Comparison of ENCODE assay signal across 1 cellular context in genomic region chr20:58888521-58889333, GRCh38.
A peak's percentile ranks its signal among the peaks of the same experiment; 100 is the strongest.
TF ChIP-seq lines count a peak whose summit lies in the region.

No MANE protein-coding gene starts in this region.

TF ChIP-seq in K562, 482 proteins besides CTCF, POLR2A, EP300 and RAD21 (continued from another document and continues in another):
- TF ChIP-seq, protein P1, sequence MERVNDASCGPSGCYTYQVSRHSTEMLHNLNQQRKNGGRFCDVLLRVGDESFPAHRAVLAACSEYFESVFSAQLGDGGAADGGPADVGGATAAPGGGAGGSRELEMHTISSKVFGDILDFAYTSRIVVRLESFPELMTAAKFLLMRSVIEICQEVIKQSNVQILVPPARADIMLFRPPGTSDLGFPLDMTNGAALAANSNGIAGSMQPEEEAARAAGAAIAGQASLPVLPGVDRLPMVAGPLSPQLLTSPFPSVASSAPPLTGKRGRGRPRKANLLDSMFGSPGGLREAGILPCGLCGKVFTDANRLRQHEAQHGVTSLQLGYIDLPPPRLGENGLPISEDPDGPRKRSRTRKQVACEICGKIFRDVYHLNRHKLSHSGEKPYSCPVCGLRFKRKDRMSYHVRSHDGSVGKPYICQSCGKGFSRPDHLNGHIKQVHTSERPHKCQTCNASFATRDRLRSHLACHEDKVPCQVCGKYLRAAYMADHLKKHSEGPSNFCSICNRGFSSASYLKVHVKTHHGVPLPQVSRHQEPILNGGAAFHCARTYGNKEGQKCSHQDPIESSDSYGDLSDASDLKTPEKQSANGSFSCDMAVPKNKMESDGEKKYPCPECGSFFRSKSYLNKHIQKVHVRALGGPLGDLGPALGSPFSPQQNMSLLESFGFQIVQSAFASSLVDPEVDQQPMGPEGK (CRISPR knock-in tag; IDR thresholded peaks at IDR 0.05; ENCODE audit: borderline replicate concordance), result no peak
- no peak for TF ChIP-seq KAT7 (CRISPR knock-in tag; IDR thresholded peaks at IDR 0.05; ENCODE audit: borderline replicate concordance)
- TF ChIP-seq, protein P2, sequence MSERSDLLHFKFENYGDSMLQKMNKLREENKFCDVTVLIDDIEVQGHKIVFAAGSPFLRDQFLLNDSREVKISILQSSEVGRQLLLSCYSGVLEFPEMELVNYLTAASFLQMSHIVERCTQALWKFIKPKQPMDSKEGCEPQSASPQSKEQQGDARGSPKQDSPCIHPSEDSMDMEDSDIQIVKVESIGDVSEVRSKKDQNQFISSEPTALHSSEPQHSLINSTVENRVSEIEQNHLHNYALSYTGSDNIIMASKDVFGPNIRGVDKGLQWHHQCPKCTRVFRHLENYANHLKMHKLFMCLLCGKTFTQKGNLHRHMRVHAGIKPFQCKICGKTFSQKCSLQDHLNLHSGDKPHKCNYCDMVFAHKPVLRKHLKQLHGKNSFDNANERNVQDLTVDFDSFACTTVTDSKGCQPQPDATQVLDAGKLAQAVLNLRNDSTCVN (CRISPR knock-in tag; IDR thresholded peaks at IDR 0.05), result no peak
- TF ChIP-seq NKRF (IDR thresholded peaks at IDR 0.05; ENCODE audit: borderline replicate concordance), result no peak
- no peak for TF ChIP-seq MTF1 (CRISPR knock-in tag; IDR thresholded peaks at IDR 0.05; ENCODE audit: borderline replicate concordance)
- TF ChIP-seq EGR1 (conservative IDR thresholded peaks at IDR 0.05), result no peak
- TF ChIP-seq FIP1L1 (IDR thresholded peaks at IDR 0.05; ENCODE audit: low read depth, low read length, poor library complexity, severe bottlenecking), result peak; percentile 20
- TF ChIP-seq THRB (CRISPR knock-in tag; conservative IDR thresholded peaks at IDR 0.05), result no peak
- TF ChIP-seq, protein P3, sequence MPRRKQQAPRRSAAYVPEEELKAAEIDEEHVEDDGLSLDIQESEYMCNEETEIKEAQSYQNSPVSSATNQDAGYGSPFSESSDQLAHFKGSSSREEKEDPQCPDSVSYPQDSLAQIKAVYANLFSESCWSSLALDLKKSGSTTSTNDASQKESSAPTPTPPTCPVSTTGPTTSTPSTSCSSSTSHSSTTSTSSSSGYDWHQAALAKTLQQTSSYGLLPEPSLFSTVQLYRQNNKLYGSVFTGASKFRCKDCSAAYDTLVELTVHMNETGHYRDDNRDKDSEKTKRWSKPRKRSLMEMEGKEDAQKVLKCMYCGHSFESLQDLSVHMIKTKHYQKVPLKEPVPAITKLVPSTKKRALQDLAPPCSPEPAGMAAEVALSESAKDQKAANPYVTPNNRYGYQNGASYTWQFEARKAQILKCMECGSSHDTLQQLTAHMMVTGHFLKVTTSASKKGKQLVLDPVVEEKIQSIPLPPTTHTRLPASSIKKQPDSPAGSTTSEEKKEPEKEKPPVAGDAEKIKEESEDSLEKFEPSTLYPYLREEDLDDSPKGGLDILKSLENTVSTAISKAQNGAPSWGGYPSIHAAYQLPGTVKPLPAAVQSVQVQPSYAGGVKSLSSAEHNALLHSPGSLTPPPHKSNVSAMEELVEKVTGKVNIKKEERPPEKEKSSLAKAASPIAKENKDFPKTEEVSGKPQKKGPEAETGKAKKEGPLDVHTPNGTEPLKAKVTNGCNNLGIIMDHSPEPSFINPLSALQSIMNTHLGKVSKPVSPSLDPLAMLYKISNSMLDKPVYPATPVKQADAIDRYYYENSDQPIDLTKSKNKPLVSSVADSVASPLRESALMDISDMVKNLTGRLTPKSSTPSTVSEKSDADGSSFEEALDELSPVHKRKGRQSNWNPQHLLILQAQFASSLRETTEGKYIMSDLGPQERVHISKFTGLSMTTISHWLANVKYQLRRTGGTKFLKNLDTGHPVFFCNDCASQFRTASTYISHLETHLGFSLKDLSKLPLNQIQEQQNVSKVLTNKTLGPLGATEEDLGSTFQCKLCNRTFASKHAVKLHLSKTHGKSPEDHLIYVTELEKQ (CRISPR knock-in tag; IDR thresholded peaks at IDR 0.05), result no peak
- TF ChIP-seq ZNF174 (CRISPR knock-in tag; IDR thresholded peaks at IDR 0.05), result no peak
- TF ChIP-seq MCM7 (IDR thresholded peaks at IDR 0.05), result no peak
- no peak for TF ChIP-seq NFIC (IDR thresholded peaks at IDR 0.05)
- TF ChIP-seq, protein P4, sequence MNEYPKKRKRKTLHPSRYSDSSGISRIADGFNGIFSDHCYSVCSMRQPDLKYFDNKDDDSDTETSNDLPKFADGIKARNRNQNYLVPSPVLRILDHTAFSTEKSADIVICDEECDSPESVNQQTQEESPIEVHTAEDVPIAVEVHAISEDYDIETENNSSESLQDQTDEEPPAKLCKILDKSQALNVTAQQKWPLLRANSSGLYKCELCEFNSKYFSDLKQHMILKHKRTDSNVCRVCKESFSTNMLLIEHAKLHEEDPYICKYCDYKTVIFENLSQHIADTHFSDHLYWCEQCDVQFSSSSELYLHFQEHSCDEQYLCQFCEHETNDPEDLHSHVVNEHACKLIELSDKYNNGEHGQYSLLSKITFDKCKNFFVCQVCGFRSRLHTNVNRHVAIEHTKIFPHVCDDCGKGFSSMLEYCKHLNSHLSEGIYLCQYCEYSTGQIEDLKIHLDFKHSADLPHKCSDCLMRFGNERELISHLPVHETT (CRISPR knock-in tag; conservative IDR thresholded peaks at IDR 0.05 in 1 of 2, IDR thresholded peaks at IDR 0.05 in 1 of 2), result 0 out of 4 replicates have a peak, but pooled peaks of 1 of the 2 experiments have one; percentile 38
- peak in 1 of 2 experiments; percentile 22 for TF ChIP-seq E2F6 (IDR thresholded peaks at IDR 0.05; ENCODE audit: borderline replicate concordance in 1 of 2, extremely low read depth in 1 of 2, insufficient read depth in 1 of 2, insufficient read length in 1 of 2, low read depth in 1 of 2, low read length in 1 of 2, poor library complexity in 1 of 2, severe bottlenecking in 1 of 2)
- TF ChIP-seq ETS2 (tag; IDR thresholded peaks at IDR 0.05; ENCODE audit: borderline replicate concordance, poor library complexity, severe bottlenecking), result no peak
- no peak for TF ChIP-seq CTCFL (IDR thresholded peaks at IDR 0.05; ENCODE audit: borderline replicate concordance, insufficient read depth, low read depth, low read length, poor library complexity, severe bottlenecking)
- TF ChIP-seq NFXL1 (CRISPR knock-in tag; IDR thresholded peaks at IDR 0.05), result no peak
- no peak for TF ChIP-seq TRIM25 (IDR thresholded peaks at IDR 0.05; ENCODE audit: borderline replicate concordance)
- TF ChIP-seq ZNF224 (CRISPR knock-in tag; IDR thresholded peaks at IDR 0.05), result no peak
- TF ChIP-seq PHF21A (IDR thresholded peaks at IDR 0.05; ENCODE audit: borderline replicate concordance, low read depth), result no peak
- no peak for TF ChIP-seq SRSF3 (IDR thresholded peaks at IDR 0.05; ENCODE audit: insufficient read depth, low read length)
- no peak for TF ChIP-seq NRF1 (conservative IDR thresholded peaks at IDR 0.05 in 1 of 2, IDR thresholded peaks at IDR 0.05 in 1 of 2)
- no peak for TF ChIP-seq MTA3 (IDR thresholded peaks at IDR 0.05; ENCODE audit: borderline replicate concordance)
- TF ChIP-seq USF1 (CRISPR knock-in tag; IDR thresholded peaks at IDR 0.05), result no peak
- TF ChIP-seq TSC22D4 (tag; IDR thresholded peaks at IDR 0.05), result no peak
- no peak for TF ChIP-seq ARHGAP35 (IDR thresholded peaks at IDR 0.05; ENCODE audit: partially characterized antibody)
- TF ChIP-seq HDAC1 (IDR thresholded peaks at IDR 0.05), result no peak
- TF ChIP-seq, protein P5, sequence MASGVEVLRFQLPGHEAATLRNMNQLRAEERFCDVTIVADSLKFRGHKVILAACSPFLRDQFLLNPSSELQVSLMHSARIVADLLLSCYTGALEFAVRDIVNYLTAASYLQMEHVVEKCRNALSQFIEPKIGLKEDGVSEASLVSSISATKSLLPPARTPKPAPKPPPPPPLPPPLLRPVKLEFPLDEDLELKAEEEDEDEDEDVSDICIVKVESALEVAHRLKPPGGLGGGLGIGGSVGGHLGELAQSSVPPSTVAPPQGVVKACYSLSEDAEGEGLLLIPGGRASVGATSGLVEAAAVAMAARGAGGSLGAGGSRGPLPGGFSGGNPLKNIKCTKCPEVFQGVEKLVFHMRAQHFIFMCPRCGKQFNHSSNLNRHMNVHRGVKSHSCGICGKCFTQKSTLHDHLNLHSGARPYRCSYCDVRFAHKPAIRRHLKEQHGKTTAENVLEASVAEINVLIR (CRISPR knock-in tag; IDR thresholded peaks at IDR 0.05), result peak; percentile 61; the same call in 1 of the 2 replicates
- no peak for TF ChIP-seq ELK3 (CRISPR knock-in tag; IDR thresholded peaks at IDR 0.05)
- no peak for TF ChIP-seq KDM1A (IDR thresholded peaks at IDR 0.05)
- no peak for TF ChIP-seq ZNF217 (CRISPR knock-in tag; IDR thresholded peaks at IDR 0.05)
- no peak for TF ChIP-seq ZBED1 (IDR thresholded peaks at IDR 0.05)
- TF ChIP-seq SAFB2 (IDR thresholded peaks at IDR 0.05; ENCODE audit: borderline replicate concordance, low read depth, low read length, severe bottlenecking), result no peak
- no peak for TF ChIP-seq E2F5 (CRISPR knock-in tag; IDR thresholded peaks at IDR 0.05)
- TF ChIP-seq MAZ (CRISPR knock-in tag; conservative IDR thresholded peaks at IDR 0.05 in 1 of 2, IDR thresholded peaks at IDR 0.05 in 1 of 2), result peak in 1 of 2 experiments; percentile 64; a peak in 2 of 4 replicates
- no peak for TF ChIP-seq TFAM (CRISPR knock-in tag; conservative IDR thresholded peaks at IDR 0.05)
